ENCODE assay signal across 9 cellular contexts in genomic region chr17:45370949-45371413, GRCh38. TPM values are rescaled to one million over a fixed set of nuclear protein-coding genes. Genes with fewer than 3 reads are reported as not detected.
DNase-seq lines count a peak whose midpoint lies in the region; ATAC-seq and TF ChIP-seq lines count a peak whose summit lies in the region.
"Had no signal": no experiment of that assay in that cellular context is flagged by ENCODE, and none has a peak within 500 bp of the region (broad histone marks: within the 10 kb centered on the region; RNA-seq: fewer than 3 reads in every experiment).

No MANE protein-coding gene starts in this region.

- peaks cover 11% of the 10 kb centered on the region for H3K36me3 Mint-ChIP-seq in Caco-2 (ENCODE audit: insufficient read depth, unreplicated experiment)
- no peaks in the 10 kb centered on the region for H3K36me3 Mint-ChIP-seq in CD8-positive, alpha-beta T cell

- H3K4me3 Mint-ChIP-seq in Caco-2 (ENCODE audit: unreplicated experiment) = peak overlapping the region; percentile 74
- H3K4me3 Mint-ChIP-seq in CD8-positive, alpha-beta T cell = no peak overlapping the region

- H3K79me2 ChIP-seq in osteoblast (ENCODE audit: insufficient read depth, low read length) = no peaks in the 10 kb centered on the region

- peak overlapping the region; percentile 60 for H2AFZ ChIP-seq in osteoblast (ENCODE audit: low read length)

- DNase-seq in Caco-2 (no peak), M059J (ENCODE audit: low read depth) (peak; percentile 57), coronary artery (ENCODE audit: low spot score) (peak; percentile 40), osteoblast (ENCODE audit: insufficient read length, low spot score, missing footprints) (no peak), GM03348 (ENCODE audit: low spot score) (no peak)
- DNase-seq in CD8-positive, alpha-beta T cell = no peak
- DNase-seq in activated CD4-positive, alpha-beta T cell treated with anti-CD3 and anti-CD28 coated beads, Interleukin-2, amount 50 U/mL, for 48 hours = no peak
- DNase-seq: NCI-H1930 had no signal

- no peaks in the 10 kb centered on the region for H3K9me3 ChIP-seq in Caco-2
- H3K9me3 ChIP-seq in osteoblast (ENCODE audit: low read depth, low read length) = no peaks in the 10 kb centered on the region
- H3K9me3 ChIP-seq in CD8-positive, alpha-beta T cell (ENCODE audit: low read length) = no peaks in the 10 kb centered on the region

- H3K4me1 ChIP-seq in Caco-2 (peaks cover 35% of the 10 kb centered on the region), osteoblast (ENCODE audit: insufficient read depth, low read length) (peaks cover 44% of the 10 kb centered on the region)
- H3K4me1 ChIP-seq in CD8-positive, alpha-beta T cell (ENCODE audit: insufficient read depth, low read length) = peaks cover 8% of the 10 kb centered on the region

- H3K27me3 Mint-ChIP-seq in Caco-2 (ENCODE audit: insufficient read depth, unreplicated experiment) = no peaks in the 10 kb centered on the region
- H3K27me3 Mint-ChIP-seq in CD8-positive, alpha-beta T cell (ENCODE audit: low read depth) = peaks cover 14% of the 10 kb centered on the region

- intact Hi-C loops in Caco-2 (cut with micrococcal nuclease; ENCODE audit: unreplicated experiment) = loop anchor here (1.0 to 5.0 kb wide), 2 partner anchors 54 to 224 kb away; partner anchors contain the start of genes HEXIM1 and MAP3K14
- intact Hi-C loops in CD8-positive, alpha-beta T cell (cut with DNase I, micrococcal nuclease) = no loop called here

- H3K27ac ChIP-seq in coronary artery (peak overlapping the region; percentile 40 to 85), osteoblast (ENCODE audit: low read depth, low read length) (peak overlapping the region; percentile 86)
- no peak overlapping the region for H3K27ac ChIP-seq in CD8-positive, alpha-beta T cell (ENCODE audit: low read depth, low read length)

- no peak for ATAC-seq in CD8-positive, alpha-beta T cell
- ATAC-seq in HG02623 (IDR thresholded peaks at IDR 0.05; ENCODE audit: unreplicated experiment) = no peak

- H3K27me3 ChIP-seq in Caco-2 (replicated peaks; ENCODE audit: control insufficient read depth, insufficient read depth, low read length) (no peaks in the 10 kb centered on the region), osteoblast (ENCODE audit: insufficient read depth, low read length) (no peaks in the 10 kb centered on the region)
- H3K27me3 ChIP-seq in CD8-positive, alpha-beta T cell (ENCODE audit: insufficient read depth, low read length) = no peaks in the 10 kb centered on the region

- H3K36me3 ChIP-seq in Caco-2 (ENCODE audit: control insufficient read depth, insufficient read depth, low read length) (no peaks in the 10 kb centered on the region), osteoblast (ENCODE audit: insufficient read depth, low read length) (no peaks in the 10 kb centered on the region)
- no peaks in the 10 kb centered on the region for H3K36me3 ChIP-seq in CD8-positive, alpha-beta T cell (ENCODE audit: insufficient read depth, low read length)

- BruUV-seq in Caco-2 (replicated peaks; lab: Mats Ljungman, UMichigan) = no TSS peak

- TF ChIP-seq CTCF in Caco-2 (IDR thresholded peaks at IDR 0.05; ENCODE audit: insufficient read depth in 1 of 2, low read depth in 1 of 2, low read length in 1 of 2, severe bottlenecking in 1 of 2, unreplicated experiment in 1 of 2) (no peak), coronary artery (IDR thresholded peaks at IDR 0.05) (no peak), osteoblast (IDR thresholded peaks at IDR 0.05; ENCODE audit: extremely low read depth, low read depth, low read length) (peak; percentile 6)
- no peak for TF ChIP-seq CTCF in CD8-positive, alpha-beta T cell (IDR thresholded peaks at IDR 0.05)

- no peaks in the 10 kb centered on the region for H3K9me3 Mint-ChIP-seq in Caco-2 (ENCODE audit: unreplicated experiment)
- H3K9me3 Mint-ChIP-seq in CD8-positive, alpha-beta T cell = no peaks in the 10 kb centered on the region

- peaks cover 27% of the 10 kb centered on the region for H3K4me1 Mint-ChIP-seq in Caco-2 (ENCODE audit: low read depth, unreplicated experiment)
- peaks cover 3% of the 10 kb centered on the region for H3K4me1 Mint-ChIP-seq in CD8-positive, alpha-beta T cell (ENCODE audit: low read depth)

- H4K20me1 ChIP-seq in osteoblast (ENCODE audit: insufficient read depth, low read length) = no peaks in the 10 kb centered on the region

- H3K4me2 ChIP-seq in osteoblast (ENCODE audit: insufficient read depth, low read length) = peak overlapping the region; percentile 72

- peak overlapping the region; percentile 96 for H3K27ac Mint-ChIP-seq in Caco-2 (ENCODE audit: unreplicated experiment)
- no peak overlapping the region for H3K27ac Mint-ChIP-seq in CD8-positive, alpha-beta T cell

- POLR2A ChIA-PET in Caco-2 (lab: Charles Lee) = interaction anchor here (0.6 to 4.4 kb wide), 12 partner anchors 11 to 595 kb away, joined by 3 to 66 read pairs (median 6); partner anchors contain the start of genes HEXIM1 and MAP3K14
- POLR2A ChIA-PET in CD8-positive, alpha-beta T cell (lab: Charles Lee) = no interaction called here

- H3K4me3 ChIP-seq in Caco-2 (ENCODE audit: low read depth, low read length) = peak overlapping the region; percentile 35
- no peak overlapping the region for H3K4me3 ChIP-seq in coronary artery
- H3K4me3 ChIP-seq in osteoblast (ENCODE audit: insufficient read depth, low read length) = no peak overlapping the region
- H3K4me3 ChIP-seq in CD8-positive, alpha-beta T cell (ENCODE audit: low read depth, low read length) = no peak overlapping the region

- CTCF ChIA-PET in Caco-2 (lab: Charles Lee) = interaction anchor here (0.5 to 3.3 kb wide), 8 partner anchors 10 to 235 kb away, joined by 3 to 20 read pairs (median 6); partner anchors contain the start of genes ACBD4 and MAP3K14
- CTCF ChIA-PET in CD8-positive, alpha-beta T cell (lab: Charles Lee) = interaction anchor here (2.6 kb wide), 1 partner anchor 94 kb away, joined by 11 read pairs; no protein-coding TSS in a partner anchor

RNA-seq across cellular contexts. Expression of gene MAP3K14, which starts 54.2 kb away (rescaled TPM):
- total RNA-seq in Caco-2 (2022) (10.0 and 11.7 TPM in 2 replicates), osteoblast (2.7 and 3.6 TPM in 2 replicates)
- 5.3 and 10.1 TPM in 2 replicates for total RNA-seq in M059J (2014; rRNA removed; shearing (Covaris generic))
- 10 to 100 TPM; 38.1 to 39.1 TPM for total RNA-seq in CD8-positive, alpha-beta T cell

Comparison
In these comparisons a context has a peak if more than half of its experiments do, and no peak if none do; other contexts are left out.
1. DNase-seq: peak in M059J (single experiment) and coronary artery (single experiment); none in Caco-2 (0 of 2), osteoblast (single experiment), CD8-positive, alpha-beta T cell (0 of 7), GM03348 (single experiment) and activated CD4-positive, alpha-beta T cell treated with anti-CD3 and anti-CD28 coated beads, Interleukin-2, amount 50 U/mL, for 48 hours (0 of 2).